16 cellular contexts compared by ENCODE assay signal in the genomic region with DNA sequence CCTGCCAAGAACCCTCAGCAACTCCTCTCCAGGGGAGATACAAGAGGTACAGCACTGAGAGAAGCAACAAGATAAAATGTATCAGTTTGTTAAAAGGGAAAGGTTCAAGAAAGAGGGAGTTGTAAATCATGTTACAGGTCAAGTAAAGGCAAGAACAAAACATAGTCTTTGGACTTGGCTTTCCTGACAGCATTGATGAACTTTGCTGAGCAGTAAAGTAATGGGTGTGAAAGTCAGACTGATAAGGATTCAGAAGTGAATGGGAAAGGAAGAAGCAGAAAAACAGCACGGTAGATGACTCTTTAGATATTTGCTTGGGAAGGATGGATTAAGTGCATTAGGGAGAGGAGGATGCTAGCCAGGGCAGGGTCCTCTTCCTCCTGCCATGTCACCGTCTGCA. TPM values are rescaled to one million over a fixed set of nuclear protein-coding genes. Genes with fewer than 3 reads are reported as not detected.
DNase-seq lines count a peak whose midpoint lies in the region; ATAC-seq, FAIRE-seq and TF ChIP-seq lines count a peak whose summit lies in the region.
"Had no signal": no experiment of that assay in that cellular context is flagged by ENCODE, and none has a peak within 500 bp of the region (broad histone marks: within the 10 kb centered on the region; RNA-seq: fewer than 3 reads in every experiment).

No MANE protein-coding gene starts in this region.

- peaks cover 55% of the 10 kb centered on the region for H3K36me3 Mint-ChIP-seq in CD4-positive, alpha-beta T cell (ENCODE audit: low read depth)
- H3K36me3 Mint-ChIP-seq in IgD-negative memory B cell: peaks cover 10% of the 10 kb centered on the region
- H3K36me3 Mint-ChIP-seq in activated naive CD8-positive, alpha-beta T cell treated with anti-CD3 and anti-CD28 coated beads, Interleukin-2, amount 50 U/mL, for 24 hours (ENCODE audit: low read depth): peaks cover 28% of the 10 kb centered on the region
- H3K36me3 Mint-ChIP-seq in natural killer cell treated with Interleukin-12 subunit alpha and Interleukin-12 subunit beta and Interleukin-15 and Interleukin-18, amount 100 ng/mL, for 72 hours: peaks cover 26% of the 10 kb centered on the region

- H3K4me3 Mint-ChIP-seq in CD4-positive, alpha-beta T cell: peak overlapping the region; percentile 66
- H3K4me3 Mint-ChIP-seq in IgD-negative memory B cell: peak overlapping the region in 3 of 4 donors; percentile 2 to 56 (median 47)
- no peak overlapping the region for H3K4me3 Mint-ChIP-seq in activated naive CD8-positive, alpha-beta T cell treated with anti-CD3 and anti-CD28 coated beads, Interleukin-2, amount 50 U/mL, for 24 hours
- peak overlapping the region; percentile 75 for H3K4me3 Mint-ChIP-seq in natural killer cell treated with Interleukin-12 subunit alpha and Interleukin-12 subunit beta and Interleukin-15 and Interleukin-18, amount 100 ng/mL, for 72 hours
- H3K4me3 Mint-ChIP-seq: mesothelial cell of epicardium had no signal

- peak overlapping the region; percentile 92 for H3K27ac Mint-ChIP-seq in CD4-positive, alpha-beta T cell
- H3K27ac Mint-ChIP-seq in IgD-negative memory B cell: peak overlapping the region; percentile 5 to 75 (median 48)
- peak overlapping the region; percentile 73 for H3K27ac Mint-ChIP-seq in activated naive CD8-positive, alpha-beta T cell treated with anti-CD3 and anti-CD28 coated beads, Interleukin-2, amount 50 U/mL, for 24 hours
- peak overlapping the region; percentile 85 for H3K27ac Mint-ChIP-seq in natural killer cell treated with Interleukin-12 subunit alpha and Interleukin-12 subunit beta and Interleukin-15 and Interleukin-18, amount 100 ng/mL, for 72 hours

- no peak for ATAC-seq in CD4-positive, alpha-beta T cell (ENCODE audit: poor library complexity)
- no peak for ATAC-seq in activated naive CD8-positive, alpha-beta T cell treated with anti-CD3 and anti-CD28 coated beads, Interleukin-2, amount 50 U/mL, for 24 hours
- ATAC-seq in natural killer cell treated with Interleukin-12 subunit alpha and Interleukin-12 subunit beta and Interleukin-15 and Interleukin-18, amount 100 ng/mL, for 72 hours: peak in 1 of 2 donors; percentile 1
- no peak for ATAC-seq in GM18867 (IDR thresholded peaks at IDR 0.05; ENCODE audit: unreplicated experiment)
- ATAC-seq: SK-N-SH treated with all-trans-retinoic acid at 6 μM for 48 hours had no signal

- H3K27me3 ChIP-seq in CD4-positive, alpha-beta T cell (ENCODE audit: control insufficient read depth, insufficient read depth, low read length): no peaks in the 10 kb centered on the region
- H3K27me3 ChIP-seq: dorsolateral prefrontal cortex, stomach had no signal

- POLR2A ChIA-PET in CD4-positive, alpha-beta T cell (lab: Charles Lee): interaction anchor here (0.6 to 5.0 kb wide), 6 partner anchors 9 to 27 kb away, joined by 3 to 21 read pairs (median 5); a partner anchor contains a TSS

- H3K27ac ChIP-seq in CD4-positive, alpha-beta T cell (ENCODE audit: low read depth, low read length): no peak overlapping the region
- H3K27ac ChIP-seq in caudate nucleus (ENCODE audit: low read depth, low read length): no peak overlapping the region

- DNase-seq in CD4-positive, alpha-beta T cell: no peak
- DNase-seq in activated naive CD8-positive, alpha-beta T cell treated with anti-CD3 and anti-CD28 coated beads, Interleukin-2, amount 50 U/mL, for 24 hours: no peak
- no peak for DNase-seq in natural killer cell treated with Interleukin-12 subunit alpha and Interleukin-12 subunit beta and Interleukin-15 and Interleukin-18, amount 100 ng/mL, for 72 hours (ENCODE audit: low spot score)
- no peak for DNase-seq in caudate nucleus (lab: John Stamatoyannopoulos, UW)
- DNase-seq in SW480 (ENCODE audit: low spot score): no peak
- DNase-seq in H54 (ENCODE audit: insufficient read length, low spot score): no peak
- DNase-seq: activated CD4-positive, alpha-beta T cell treated with anti-CD3 and anti-CD28 coated beads, Interleukin-2, amount 50 U/mL, for 1 hour; amniotic stem cell; dorsolateral prefrontal cortex; NCI-H2171 treated with DMSO at 0.1 percent for 48 hours; stimulated activated CD4-positive, alpha-beta T cell treated with anti-CD3 and anti-CD28 coated beads, Interleukin-4, amount 100 ng/mL, for 4 hours; stomach had no signal

- no peaks in the 10 kb centered on the region for H3K9me3 Mint-ChIP-seq in CD4-positive, alpha-beta T cell
- H3K9me3 Mint-ChIP-seq in IgD-negative memory B cell: no peaks in the 10 kb centered on the region
- no peaks in the 10 kb centered on the region for H3K9me3 Mint-ChIP-seq in activated naive CD8-positive, alpha-beta T cell treated with anti-CD3 and anti-CD28 coated beads, Interleukin-2, amount 50 U/mL, for 24 hours
- H3K9me3 Mint-ChIP-seq in natural killer cell treated with Interleukin-12 subunit alpha and Interleukin-12 subunit beta and Interleukin-15 and Interleukin-18, amount 100 ng/mL, for 72 hours: no peaks in the 10 kb centered on the region
- H3K9me3 Mint-ChIP-seq: mesothelial cell of epicardium had no signal

- CTCF ChIA-PET in CD4-positive, alpha-beta T cell (lab: Charles Lee): interaction anchor here (1.2 to 1.5 kb wide), 2 partner anchors 10 to 240 kb away, joined by 3 read pairs; no protein-coding TSS in a partner anchor

- TF ChIP-seq POLR2A in H54 (IDR thresholded peaks at IDR 0.05; ENCODE audit: low read depth, low read length): no peak

- H3K27me3 Mint-ChIP-seq in CD4-positive, alpha-beta T cell: no peaks in the 10 kb centered on the region
- H3K27me3 Mint-ChIP-seq in IgD-negative memory B cell: no peaks in the 10 kb centered on the region
- no peaks in the 10 kb centered on the region for H3K27me3 Mint-ChIP-seq in activated naive CD8-positive, alpha-beta T cell treated with anti-CD3 and anti-CD28 coated beads, Interleukin-2, amount 50 U/mL, for 24 hours
- H3K27me3 Mint-ChIP-seq in natural killer cell treated with Interleukin-12 subunit alpha and Interleukin-12 subunit beta and Interleukin-15 and Interleukin-18, amount 100 ng/mL, for 72 hours: no peaks in the 10 kb centered on the region

- TF ChIP-seq CTCF in CD4-positive, alpha-beta T cell (IDR thresholded peaks at IDR 0.05): no peak

- no peak for FAIRE-seq in H54 (lab: Jason Lieb, UNC)

- intact Hi-C loops in CD4-positive, alpha-beta T cell (cut with DNase I, micrococcal nuclease): loop anchor here (2.0 to 5.0 kb wide), 2 partner anchors 17 to 39 kb away; no protein-coding TSS in a partner anchor

- H3K4me1 Mint-ChIP-seq in CD4-positive, alpha-beta T cell (ENCODE audit: low read depth): peaks cover 77% of the 10 kb centered on the region
- H3K4me1 Mint-ChIP-seq in IgD-negative memory B cell: peaks cover 63 to 77% (median 64%) of the 10 kb centered on the region in 3 donors
- H3K4me1 Mint-ChIP-seq in activated naive CD8-positive, alpha-beta T cell treated with anti-CD3 and anti-CD28 coated beads, Interleukin-2, amount 50 U/mL, for 24 hours: peaks cover 88% of the 10 kb centered on the region
- peaks cover 59 to 75% of the 10 kb centered on the region in 2 donors for H3K4me1 Mint-ChIP-seq in natural killer cell treated with Interleukin-12 subunit alpha and Interleukin-12 subunit beta and Interleukin-15 and Interleukin-18, amount 100 ng/mL, for 72 hours (ENCODE audit: low read depth in 2 of 2)

- H3K9me3 ChIP-seq in CD4-positive, alpha-beta T cell (ENCODE audit: control insufficient read depth, low read length): no peaks in the 10 kb centered on the region
- H3K9me3 ChIP-seq: stomach had no signal

RNA-seq across cellular contexts. Expression of a gene that starts 27.1 kb away (rescaled TPM):
- total RNA-seq in CD4-positive, alpha-beta T cell: 100 to 1,000 TPM; 551 to 561 TPM
- polyA plus RNA-seq in IgD-negative memory B cell: 200 TPM
- 100 to 1,000 TPM; 353 to 509 TPM for total RNA-seq in natural killer cell treated with Interleukin-12 subunit alpha and Interleukin-12 subunit beta and Interleukin-15 and Interleukin-18, amount 100 ng/mL, for 72 hours
